ENCODE assay signal across 1 cellular context in the genomic region with DNA sequence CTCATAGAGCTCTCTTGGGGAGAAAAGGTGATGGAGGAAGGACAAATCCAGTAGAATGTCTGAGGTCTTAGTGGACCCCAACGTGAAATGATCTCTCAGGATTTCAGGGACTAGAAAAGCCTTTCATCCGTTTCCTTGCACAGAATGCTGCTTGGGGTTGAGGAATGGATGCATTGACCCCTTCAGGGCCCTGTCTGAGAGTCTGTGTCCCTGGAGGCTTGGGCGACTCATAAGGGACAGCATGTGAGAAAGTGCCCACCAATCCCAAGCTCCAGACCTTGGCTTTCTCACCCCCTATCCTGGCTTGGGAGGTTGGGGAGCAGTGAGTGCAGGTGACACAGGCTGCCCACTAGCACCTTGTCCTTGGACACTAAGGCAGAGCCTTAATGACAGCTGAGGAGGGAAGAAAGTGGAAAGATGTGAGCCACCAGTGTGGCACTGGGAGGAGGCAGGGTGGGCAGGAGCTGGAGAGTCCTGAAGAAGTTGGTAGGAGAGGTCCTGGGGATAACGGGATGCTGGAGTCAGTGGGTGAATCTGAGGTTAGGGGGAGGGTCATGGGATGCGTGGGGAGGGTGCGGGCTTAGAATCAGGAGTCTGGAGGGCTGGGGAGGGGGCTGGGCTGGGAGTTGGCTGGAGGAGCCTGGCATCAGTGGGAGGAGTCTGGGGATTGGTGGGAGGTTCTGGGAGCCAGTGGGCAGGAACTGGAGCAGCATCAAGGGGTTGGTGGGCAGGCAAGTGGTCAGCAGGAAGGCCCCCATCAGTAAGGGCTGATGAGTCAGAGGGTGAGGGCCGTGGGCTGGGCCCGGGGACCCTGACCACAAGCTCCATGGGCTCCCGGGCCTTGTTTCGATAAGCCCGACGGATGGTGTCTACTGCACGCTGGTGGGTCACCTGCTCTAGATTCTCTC.
TF ChIP-seq lines count a peak whose summit lies in the region.

No MANE protein-coding gene starts in this region.

TF ChIP-seq in HEK293, 187 proteins besides CTCF, POLR2A, EP300 and RAD21 (continued from another document):
- TF ChIP-seq, protein P1, sequence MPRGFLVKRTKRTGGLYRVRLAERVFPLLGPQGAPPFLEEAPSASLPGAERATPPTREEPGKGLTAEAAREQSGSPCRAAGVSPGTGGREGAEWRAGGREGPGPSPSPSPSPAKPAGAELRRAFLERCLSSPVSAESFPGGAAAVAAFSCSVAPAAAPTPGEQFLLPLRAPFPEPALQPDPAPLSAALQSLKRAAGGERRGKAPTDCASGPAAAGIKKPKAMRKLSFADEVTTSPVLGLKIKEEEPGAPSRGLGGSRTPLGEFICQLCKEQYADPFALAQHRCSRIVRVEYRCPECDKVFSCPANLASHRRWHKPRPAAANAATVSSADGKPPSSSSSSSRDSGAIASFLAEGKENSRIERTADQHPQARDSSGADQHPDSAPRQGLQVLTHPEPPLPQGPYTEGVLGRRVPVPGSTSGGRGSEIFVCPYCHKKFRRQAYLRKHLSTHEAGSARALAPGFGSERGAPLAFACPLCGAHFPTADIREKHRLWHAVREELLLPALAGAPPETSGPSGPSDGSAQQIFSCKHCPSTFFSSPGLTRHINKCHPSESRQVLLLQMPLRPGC (tag by site-specific recombination; IDR thresholded peaks at IDR 0.05): no peak
- no peak for TF ChIP-seq ZBTB48 (tag by site-specific recombination; IDR thresholded peaks at IDR 0.05)
- TF ChIP-seq, protein P2, sequence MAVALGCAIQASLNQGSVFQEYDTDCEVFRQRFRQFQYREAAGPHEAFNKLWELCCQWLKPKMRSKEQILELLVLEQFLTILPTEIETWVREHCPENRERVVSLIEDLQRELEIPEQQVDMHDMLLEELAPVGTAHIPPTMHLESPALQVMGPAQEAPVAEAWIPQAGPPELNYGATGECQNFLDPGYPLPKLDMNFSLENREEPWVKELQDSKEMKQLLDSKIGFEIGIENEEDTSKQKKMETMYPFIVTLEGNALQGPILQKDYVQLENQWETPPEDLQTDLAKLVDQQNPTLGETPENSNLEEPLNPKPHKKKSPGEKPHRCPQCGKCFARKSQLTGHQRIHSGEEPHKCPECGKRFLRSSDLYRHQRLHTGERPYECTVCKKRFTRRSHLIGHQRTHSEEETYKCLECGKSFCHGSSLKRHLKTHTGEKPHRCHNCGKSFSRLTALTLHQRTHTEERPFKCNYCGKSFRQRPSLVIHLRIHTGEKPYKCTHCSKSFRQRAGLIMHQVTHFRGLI (tag by site-specific recombination; IDR thresholded peaks at IDR 0.05): peak; percentile 83
- peak; percentile 6; the same call in 1 of the 2 replicates for TF ChIP-seq SP2 (tag by site-specific recombination; IDR thresholded peaks at IDR 0.05)
- TF ChIP-seq ZNF544 (tag by site-specific recombination; IDR thresholded peaks at IDR 0.05): no peak
- no peak for TF ChIP-seq ZNF549 (tag by site-specific recombination; IDR thresholded peaks at IDR 0.05)
- peak; percentile 72 for TF ChIP-seq PRDM1 (tag by site-specific recombination; IDR thresholded peaks at IDR 0.05)
- TF ChIP-seq ZNF621 (tag by site-specific recombination; IDR thresholded peaks at IDR 0.05): no peak
- TF ChIP-seq ZNF530 (tag by site-specific recombination; IDR thresholded peaks at IDR 0.05; ENCODE audit: low read depth): no peak
- no peak for TF ChIP-seq ZNF629 (tag by site-specific recombination; IDR thresholded peaks at IDR 0.05)
- TF ChIP-seq ZNF341 (tag by site-specific recombination; IDR thresholded peaks at IDR 0.05; ENCODE audit: low read depth): no peak
- no peak for TF ChIP-seq ZNF645 (tag by site-specific recombination; IDR thresholded peaks at IDR 0.05)
- no peak for TF ChIP-seq ZNF132 (tag by site-specific recombination; IDR thresholded peaks at IDR 0.05; ENCODE audit: borderline replicate concordance)
- peak; percentile 93 for TF ChIP-seq EGR2 (tag by site-specific recombination; IDR thresholded peaks at IDR 0.05; ENCODE audit: low read depth)
- no peak for TF ChIP-seq ZNF416 (tag by site-specific recombination; IDR thresholded peaks at IDR 0.05)
